In the genomic region with DNA sequence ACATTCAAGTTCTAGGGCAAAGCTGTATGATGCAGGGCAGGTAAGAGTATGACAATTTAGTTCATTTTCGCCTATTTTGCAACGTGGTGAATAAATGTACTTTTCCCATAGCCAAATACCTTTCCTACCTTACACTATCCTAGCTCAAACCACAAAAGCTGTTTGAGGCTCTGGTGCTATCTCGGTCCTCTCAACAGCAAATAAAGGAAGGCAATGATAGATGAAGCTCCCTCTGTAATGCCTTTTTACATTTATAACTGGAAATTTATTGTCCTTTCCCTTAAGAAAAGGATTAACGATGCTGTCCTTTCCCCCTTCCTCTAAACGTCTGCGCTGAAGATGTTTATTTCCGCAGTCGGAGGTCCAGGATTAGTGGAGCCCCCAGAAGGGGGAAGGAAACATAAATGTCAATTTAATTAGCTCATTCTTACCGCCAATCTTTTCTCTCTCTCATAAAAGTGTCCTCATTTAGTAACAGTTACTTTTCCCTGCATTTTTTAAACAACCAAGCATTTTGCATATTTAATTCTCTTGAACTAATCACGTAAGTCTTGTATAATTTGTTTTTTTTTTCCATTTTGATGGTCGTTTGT, we compare ENCODE assay signal across 10 cellular contexts.
DNase-seq lines count a peak whose midpoint lies in the region; ATAC-seq and TF ChIP-seq lines count a peak whose summit lies in the region.
"Had no signal": no experiment of that assay in that cellular context is flagged by ENCODE, and none has a peak within 500 bp of the region (broad histone marks: within the 10 kb centered on the region; RNA-seq: fewer than 3 reads in every experiment).

No MANE protein-coding gene starts in this region.

- H3K36me3 ChIP-seq in CD4-positive, CD25-positive, alpha-beta regulatory T cell (ENCODE audit: control insufficient read depth, insufficient read depth, low read length): peaks cover 44% of the 10 kb centered on the region

- peaks cover 43% of the 10 kb centered on the region for H3K36me3 Mint-ChIP-seq in CD4-positive, CD25-positive, alpha-beta regulatory T cell
- peaks cover 42% of the 10 kb centered on the region for H3K36me3 Mint-ChIP-seq in activated naive CD8-positive, alpha-beta T cell treated with anti-CD3 and anti-CD28 coated beads, Interleukin-2, amount 10 ng/mL, durations not matched to agents 7 days and 5 days
- H3K36me3 Mint-ChIP-seq in naive B cell: peaks cover 0 to 5% of the 10 kb centered on the region in 2 donors

- CTCF ChIA-PET in HEK293T (lab: Yijun Ruan, JAX): interaction anchor here (0.6 to 1.8 kb wide), 7 partner anchors 15 to 706 kb away, joined by 3 to 7 read pairs (median 3); no protein-coding TSS in a partner anchor

- no peaks in the 10 kb centered on the region for H3K27me3 Mint-ChIP-seq in CD4-positive, CD25-positive, alpha-beta regulatory T cell
- no peaks in the 10 kb centered on the region for H3K27me3 Mint-ChIP-seq in activated naive CD8-positive, alpha-beta T cell treated with anti-CD3 and anti-CD28 coated beads, Interleukin-2, amount 10 ng/mL, durations not matched to agents 7 days and 5 days
- no peaks in the 10 kb centered on the region for H3K27me3 Mint-ChIP-seq in naive B cell

- no peaks in the 10 kb centered on the region for H3K27me3 ChIP-seq in CD4-positive, CD25-positive, alpha-beta regulatory T cell (ENCODE audit: control insufficient read depth, insufficient read depth, low read length)
- H3K27me3 ChIP-seq: suprapubic skin had no signal

- peak overlapping the region; percentile 35 for H3K27ac ChIP-seq in CD4-positive, CD25-positive, alpha-beta regulatory T cell (ENCODE audit: insufficient read depth, low read length, poor library complexity, severe bottlenecking)
- H3K27ac ChIP-seq: suprapubic skin had no signal

- peak overlapping the region; percentile 80 to 89 (median 86) for H3K27ac Mint-ChIP-seq in CD4-positive, CD25-positive, alpha-beta regulatory T cell
- H3K27ac Mint-ChIP-seq in activated naive CD8-positive, alpha-beta T cell treated with anti-CD3 and anti-CD28 coated beads, Interleukin-2, amount 10 ng/mL, durations not matched to agents 7 days and 5 days: peak overlapping the region; percentile 88
- peak overlapping the region in 5 of 6 donors; percentile 73 to 94 (median 89) for H3K27ac Mint-ChIP-seq in naive B cell

- no peaks in the 10 kb centered on the region for H3K9me3 Mint-ChIP-seq in CD4-positive, CD25-positive, alpha-beta regulatory T cell
- no peaks in the 10 kb centered on the region for H3K9me3 Mint-ChIP-seq in activated naive CD8-positive, alpha-beta T cell treated with anti-CD3 and anti-CD28 coated beads, Interleukin-2, amount 10 ng/mL, durations not matched to agents 7 days and 5 days
- peaks cover 0 to 3% (median 0%) of the 10 kb centered on the region in 7 donors for H3K9me3 Mint-ChIP-seq in naive B cell

- POLR2A ChIA-PET in HEK293T (lab: Yijun Ruan, JAX): interaction anchor here (0.9 to 1.2 kb wide), 5 partner anchors 12 to 259 kb away, joined by 3 to 4 read pairs (median 3); no protein-coding TSS in a partner anchor
- POLR2A ChIA-PET in activated naive CD8-positive, alpha-beta T cell treated with anti-CD3 and anti-CD28 coated beads, Interleukin-2, amount 10 ng/mL, durations not matched to agents 7 days and 5 days (lab: Charles Lee): interaction anchor here (1.0 kb wide), 1 partner anchor 12 kb away, joined by 3 read pairs; no protein-coding TSS in a partner anchor

- DNase-seq in CD4-positive, CD25-positive, alpha-beta regulatory T cell: no peak
- no peak for DNase-seq in HEK293T (ENCODE audit: extremely low spot score)
- no peak for DNase-seq in activated naive CD8-positive, alpha-beta T cell treated with anti-CD3 and anti-CD28 coated beads, Interleukin-2, amount 10 ng/mL, durations not matched to agents 7 days and 5 days
- DNase-seq in naive B cell: no peak
- DNase-seq in NOMO-1 treated with dmso at 0.1 percent for 144 hours (lab: John Stamatoyannopoulos, UW; ENCODE audit: unreplicated experiment): no peak
- no peak for DNase-seq in AML-193 (lab: John Stamatoyannopoulos, UW)
- DNase-seq in GF-D8 (lab: John Stamatoyannopoulos, UW): no peak
- DNase-seq: NCI-H2227 treated with DMSO at 0.1 percent for 48 hours, right cardiac atrium had no signal

- ATAC-seq in CD4-positive, CD25-positive, alpha-beta regulatory T cell (ENCODE audit: low read depth in 2 of 2): no peak
- ATAC-seq in activated naive CD8-positive, alpha-beta T cell treated with anti-CD3 and anti-CD28 coated beads, Interleukin-2, amount 10 ng/mL, durations not matched to agents 7 days and 5 days (ENCODE audit: low read depth): no peak
- ATAC-seq in naive B cell (ENCODE audit: low read depth in 2 of 2): no peak
- ATAC-seq: right cardiac atrium had no signal

- no peaks in the 10 kb centered on the region for H3K9me3 ChIP-seq in CD4-positive, CD25-positive, alpha-beta regulatory T cell (ENCODE audit: control insufficient read depth in 2 of 2, low read length in 2 of 2)
- H3K9me3 ChIP-seq: suprapubic skin had no signal

- H3K4me1 ChIP-seq in CD4-positive, CD25-positive, alpha-beta regulatory T cell (ENCODE audit: control insufficient read depth, insufficient read depth, low read length, poor library complexity, severe bottlenecking): peaks cover 62% of the 10 kb centered on the region

- peak overlapping the region in 3 of 4 donors; percentile 1 to 54 (median 46) for H3K4me3 Mint-ChIP-seq in CD4-positive, CD25-positive, alpha-beta regulatory T cell
- H3K4me3 Mint-ChIP-seq in activated naive CD8-positive, alpha-beta T cell treated with anti-CD3 and anti-CD28 coated beads, Interleukin-2, amount 10 ng/mL, durations not matched to agents 7 days and 5 days: no peak overlapping the region
- H3K4me3 Mint-ChIP-seq in naive B cell: peak overlapping the region in 7 of 8 donors; percentile 6 to 85 (median 62)

- peaks cover 19 to 88% (median 74%) of the 10 kb centered on the region in 4 donors for H3K4me1 Mint-ChIP-seq in CD4-positive, CD25-positive, alpha-beta regulatory T cell
- H3K4me1 Mint-ChIP-seq in activated naive CD8-positive, alpha-beta T cell treated with anti-CD3 and anti-CD28 coated beads, Interleukin-2, amount 10 ng/mL, durations not matched to agents 7 days and 5 days: peaks cover 57% of the 10 kb centered on the region
- peaks cover 53 to 94% (median 73%) of the 10 kb centered on the region in 3 donors for H3K4me1 Mint-ChIP-seq in naive B cell

- no peak overlapping the region for H3K4me3 ChIP-seq in CD4-positive, CD25-positive, alpha-beta regulatory T cell (ENCODE audit: low read depth, low read length)
- H3K4me3 ChIP-seq: suprapubic skin had no signal

TF ChIP-seq in HEK293T, 16 proteins besides CTCF, POLR2A, EP300 and RAD21:
- TF ChIP-seq HDGF (IDR thresholded peaks at IDR 0.05; ENCODE audit: borderline replicate concordance) (no peak), CTBP1 (IDR thresholded peaks at IDR 0.05; ENCODE audit: borderline replicate concordance) (peak; percentile 86), FOXM1 (IDR thresholded peaks at IDR 0.05; ENCODE audit: borderline replicate concordance) (peak; percentile 81; the same call in 1 of the 2 replicates), PKNOX1 (IDR thresholded peaks at IDR 0.05) (peak; percentile 81)
